In the genomic region with DNA sequence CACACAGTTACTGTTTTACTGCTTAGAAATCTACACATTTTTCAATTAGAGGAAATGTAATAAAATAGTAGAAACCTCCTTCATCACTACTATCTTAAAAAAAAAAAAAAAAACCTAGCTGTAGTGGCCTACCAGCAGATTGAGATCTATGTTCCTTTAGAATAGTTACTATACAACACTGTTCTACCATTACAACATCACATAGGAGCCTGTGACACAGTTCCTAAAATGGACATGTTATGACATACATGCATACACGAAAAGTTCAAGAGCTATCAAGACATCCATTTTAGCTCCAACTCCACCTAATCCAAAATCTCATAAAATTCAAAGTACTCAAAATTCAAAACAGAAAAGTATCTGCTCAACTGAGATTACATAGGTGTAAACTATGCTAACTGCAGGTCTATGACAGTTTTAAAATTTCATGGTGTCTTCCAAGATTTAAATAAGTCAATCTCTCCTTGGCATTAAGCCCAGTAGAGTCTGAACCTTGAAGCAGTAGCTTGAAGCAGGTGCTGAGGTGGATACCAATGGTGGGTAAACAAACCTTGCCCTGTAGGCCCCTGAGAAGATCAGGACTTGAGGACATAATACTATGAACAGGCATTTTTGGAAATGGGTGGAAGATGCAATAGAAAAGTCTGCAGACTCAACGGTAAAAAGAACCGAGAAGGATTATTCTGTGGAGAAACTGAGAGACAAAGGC, we compare ENCODE assay signal across 27 cellular contexts. TPM values are rescaled to one million over a fixed set of nuclear protein-coding genes. Genes with fewer than 3 reads are reported as not detected.
A peak's percentile ranks its signal among the peaks of the same experiment; 100 is the strongest.
DNase-seq lines count a peak whose midpoint lies in the region; ATAC-seq, FAIRE-seq and TF ChIP-seq lines count a peak whose summit lies in the region.
"Had no signal": no experiment of that assay in that cellular context is flagged by ENCODE, and none has a peak within 500 bp of the region (broad histone marks: within the 10 kb centered on the region; RNA-seq: fewer than 3 reads in every experiment).

No MANE protein-coding gene starts in this region.

- peaks cover 9 to 54% (median 31%) of the 10 kb centered on the region in 3 donors for H3K4me1 ChIP-seq in pancreas

- H3K4me3 Mint-ChIP-seq in CD14-positive monocyte (no peak overlapping the region), WTC11 (no peak overlapping the region)
- H3K4me3 Mint-ChIP-seq: activated naive CD8-positive, alpha-beta T cell treated with anti-CD3 and anti-CD28 coated beads, Interleukin-2, amount 10 ng/mL, durations not matched to agents 7 days and 5 days; brain; CD4-positive, CD25-positive, alpha-beta regulatory T cell; GM23338 had no signal

- no peaks in the 10 kb centered on the region for H3K36me3 Mint-ChIP-seq in CD14-positive monocyte
- no peaks in the 10 kb centered on the region for H3K36me3 Mint-ChIP-seq in WTC11
- H3K36me3 Mint-ChIP-seq: activated naive CD8-positive, alpha-beta T cell treated with anti-CD3 and anti-CD28 coated beads, Interleukin-2, amount 10 ng/mL, durations not matched to agents 7 days and 5 days; CD4-positive, CD25-positive, alpha-beta regulatory T cell had no signal

- DNase-seq in CD14-positive monocyte (ENCODE audit: low spot score), result no peak
- DNase-seq in Jurkat, Clone E6-1 (ENCODE audit: low read depth, low spot score), result peak; percentile 47
- no peak for DNase-seq in WTC11 (ENCODE audit: low spot score)
- DNase-seq in pancreas, result no peak
- DNase-seq in AG08395 (ENCODE audit: low spot score), result no peak
- no peak for DNase-seq in NCI-H1436 (lab: John Stamatoyannopoulos, UW)
- DNase-seq: ACHN; activated CD4-positive, alpha-beta T cell treated with anti-CD3 and anti-CD28 coated beads for 4 hours; activated naive CD8-positive, alpha-beta T cell treated with anti-CD3 and anti-CD28 coated beads, Interleukin-2, amount 10 ng/mL, durations not matched to agents 7 days and 5 days; CD4-positive, CD25-positive, alpha-beta regulatory T cell; DND-41; MG63; naive thymus-derived CD8-positive, alpha-beta T cell; NCI-H1930; NCI-H446 treated with DMSO at 0.1 percent for 48 hours; SHP77; stimulated activated CD4-positive, alpha-beta T cell treated with anti-CD3 and anti-CD28 coated beads, Interleukin-2, amount 100 ng/mL, for 48 hours had no signal

- CTCF ChIA-PET in WTC11 (lab: Charles Lee), result interaction anchor here (0.9 to 1.3 kb wide), 3 partner anchors 16 to 143 kb away, joined by 3 to 6 read pairs (median 4); no protein-coding TSS in a partner anchor

- POLR2A ChIA-PET in WTC11 (lab: Charles Lee), result interaction anchor here (1.1 kb wide), 1 partner anchor 17 kb away, joined by 4 read pairs; a partner anchor contains a TSS

- H3K4me1 Mint-ChIP-seq in CD14-positive monocyte (peaks cover 67% of the 10 kb centered on the region), WTC11 (peaks cover 63% of the 10 kb centered on the region)

- TF ChIP-seq CTCF in CD14-positive monocyte (IDR thresholded peaks at IDR 0.05) (no peak), WTC11 (IDR thresholded peaks at IDR 0.05) (no peak), pancreas (IDR thresholded peaks at IDR 0.05) (no peak)

- intact Hi-C loops in CD14-positive monocyte (cut with micrococcal nuclease) (no loop called here), pancreas (cut with DNase I) (no loop called here)

- no peaks in the 10 kb centered on the region for H3K9me3 ChIP-seq in pancreas
- H3K9me3 ChIP-seq: MG63 had no signal

- peak overlapping the region; percentile 64 to 90 (median 85) for H3K27ac Mint-ChIP-seq in CD14-positive monocyte
- H3K27ac Mint-ChIP-seq in WTC11, result peak overlapping the region; percentile 1; the same call in 1 of the 2 replicates
- H3K27ac Mint-ChIP-seq: activated naive CD8-positive, alpha-beta T cell treated with anti-CD3 and anti-CD28 coated beads, Interleukin-2, amount 10 ng/mL, durations not matched to agents 7 days and 5 days; activated T-helper 2 cell treated with anti-CD3 and anti-CD28 coated beads, Interferon-gamma antibody, Interleukin-2, Interleukin-4, amounts not matched to agents 10 μg/mL and 5 μg/mL and 100 μg/mL, durations not matched to agents 14 hours and 24 hours and 36 hours; GM23338 had no signal

- no peaks in the 10 kb centered on the region for H3K27me3 ChIP-seq in pancreas
- H3K27me3 ChIP-seq: MG63 had no signal

- peak; percentile 56 for FAIRE-seq in pancreas (lab: Jason Lieb, UNC)
- FAIRE-seq: colon, endometrium, islet of Langerhans, urothelium cell line had no signal

- no peak for ATAC-seq in WTC11
- peak in 3 of 4 donors; percentile 30 to 61 (median 57) for ATAC-seq in pancreas
- no peak for ATAC-seq in HG02763 (IDR thresholded peaks at IDR 0.05; ENCODE audit: unreplicated experiment)
- ATAC-seq in GM18909 (IDR thresholded peaks at IDR 0.05; ENCODE audit: poor library complexity, unreplicated experiment), result no peak
- ATAC-seq: GM23338 had no signal

- WGBS in pancreas, 2 donors, result 58 to 69% methylated on average over 3 of the region's 3 CpGs

- H3K27me3 Mint-ChIP-seq in CD14-positive monocyte (ENCODE audit: low read depth in 3 of 3) (no peaks in the 10 kb centered on the region), WTC11 (ENCODE audit: low read depth) (no peaks in the 10 kb centered on the region)
- H3K27me3 Mint-ChIP-seq: activated naive CD8-positive, alpha-beta T cell treated with anti-CD3 and anti-CD28 coated beads, Interleukin-2, amount 10 ng/mL, durations not matched to agents 7 days and 5 days; brain; CD4-positive, CD25-positive, alpha-beta regulatory T cell; naive thymus-derived CD8-positive, alpha-beta T cell had no signal

- H3K9me3 Mint-ChIP-seq in CD14-positive monocyte (no peaks in the 10 kb centered on the region), WTC11 (no peaks in the 10 kb centered on the region)
- H3K9me3 Mint-ChIP-seq: activated naive CD8-positive, alpha-beta T cell treated with anti-CD3 and anti-CD28 coated beads, Interleukin-2, amount 10 ng/mL, durations not matched to agents 7 days and 5 days; activated T-helper 2 cell treated with anti-CD3 and anti-CD28 coated beads, Interferon-gamma antibody, Interleukin-2, Interleukin-4, amounts not matched to agents 10 μg/mL and 5 μg/mL and 100 μg/mL, durations not matched to agents 14 hours and 24 hours and 36 hours; CD4-positive, CD25-positive, alpha-beta regulatory T cell; GM23338; naive thymus-derived CD8-positive, alpha-beta T cell had no signal

- H3K36me3 ChIP-seq in pancreas, result no peaks in the 10 kb centered on the region
- H3K36me3 ChIP-seq: MG63 had no signal

- no peak overlapping the region for H3K27ac ChIP-seq in pancreas

- no peak overlapping the region for H3K4me3 ChIP-seq in Jurkat, Clone E6-1 (ENCODE audit: low read length)
- H3K4me3 ChIP-seq in pancreas, result no peak overlapping the region
- H3K4me3 ChIP-seq: GM23338, lung, MG63 had no signal

TF ChIP-seq in WTC11, 78 proteins besides CTCF, POLR2A, EP300 and RAD21:
- no peak for TF ChIP-seq RELA (CRISPR knock-in tag; IDR thresholded peaks at IDR 0.05; ENCODE audit: borderline replicate concordance)
- no peak for TF ChIP-seq ELF4 (CRISPR knock-in tag; IDR thresholded peaks at IDR 0.05; ENCODE audit: low read depth)
- no peak for TF ChIP-seq ZNF423 (CRISPR knock-in tag; IDR thresholded peaks at IDR 0.05)
- TF ChIP-seq SMAD4 (CRISPR knock-in tag; IDR thresholded peaks at IDR 0.05), result no peak
- TF ChIP-seq, protein P1, sequence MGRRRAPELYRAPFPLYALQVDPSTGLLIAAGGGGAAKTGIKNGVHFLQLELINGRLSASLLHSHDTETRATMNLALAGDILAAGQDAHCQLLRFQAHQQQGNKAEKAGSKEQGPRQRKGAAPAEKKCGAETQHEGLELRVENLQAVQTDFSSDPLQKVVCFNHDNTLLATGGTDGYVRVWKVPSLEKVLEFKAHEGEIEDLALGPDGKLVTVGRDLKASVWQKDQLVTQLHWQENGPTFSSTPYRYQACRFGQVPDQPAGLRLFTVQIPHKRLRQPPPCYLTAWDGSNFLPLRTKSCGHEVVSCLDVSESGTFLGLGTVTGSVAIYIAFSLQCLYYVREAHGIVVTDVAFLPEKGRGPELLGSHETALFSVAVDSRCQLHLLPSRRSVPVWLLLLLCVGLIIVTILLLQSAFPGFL (CRISPR knock-in tag; IDR thresholded peaks at IDR 0.05; ENCODE audit: borderline replicate concordance), result no peak
- TF ChIP-seq GABPB1 (CRISPR knock-in tag; IDR thresholded peaks at IDR 0.05), result no peak
- no peak for TF ChIP-seq EMX1 (CRISPR knock-in tag; IDR thresholded peaks at IDR 0.05)
- TF ChIP-seq, protein P2, sequence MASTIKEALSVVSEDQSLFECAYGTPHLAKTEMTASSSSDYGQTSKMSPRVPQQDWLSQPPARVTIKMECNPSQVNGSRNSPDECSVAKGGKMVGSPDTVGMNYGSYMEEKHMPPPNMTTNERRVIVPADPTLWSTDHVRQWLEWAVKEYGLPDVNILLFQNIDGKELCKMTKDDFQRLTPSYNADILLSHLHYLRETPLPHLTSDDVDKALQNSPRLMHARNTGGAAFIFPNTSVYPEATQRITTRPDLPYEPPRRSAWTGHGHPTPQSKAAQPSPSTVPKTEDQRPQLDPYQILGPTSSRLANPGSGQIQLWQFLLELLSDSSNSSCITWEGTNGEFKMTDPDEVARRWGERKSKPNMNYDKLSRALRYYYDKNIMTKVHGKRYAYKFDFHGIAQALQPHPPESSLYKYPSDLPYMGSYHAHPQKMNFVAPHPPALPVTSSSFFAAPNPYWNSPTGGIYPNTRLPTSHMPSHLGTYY (CRISPR knock-in tag; IDR thresholded peaks at IDR 0.05), result no peak
- no peak for TF ChIP-seq PRRX2 (CRISPR knock-in tag; IDR thresholded peaks at IDR 0.05)
TF ChIP-seq in WTC11: peak in this region for 0.

RNA-seq across cellular contexts. Expression of a gene that starts 17.0 kb away (rescaled TPM):
- 10 to 100 TPM; 38.8 to 50.8 TPM for polyA plus RNA-seq in CD14-positive monocyte
- polyA plus RNA-seq in Jurkat, Clone E6-1 (2012; ENCODE audit: insufficient read depth, insufficient read length), result 13.2 TPM
- 37.1 to 41.5 TPM (median 38.4 TPM) in 3 replicates for total RNA-seq in WTC11 (2021)
- 10 to 100 TPM; 13.8 to 28.3 (median 16.5) TPM for total RNA-seq in pancreas
- 1 to 10 TPM; 3.1 to 5.5 TPM for polyA plus RNA-seq in pancreas

Comparison
In these comparisons a context has a peak if more than half of its experiments do, and no peak if none do; other contexts are left out.
1. ATAC-seq: peak in pancreas (3 of 4); none in WTC11 (single experiment), HG02763 (single experiment) and GM18909 (single experiment).